ENCODE assay signal across 12 cellular contexts in the genomic region with DNA sequence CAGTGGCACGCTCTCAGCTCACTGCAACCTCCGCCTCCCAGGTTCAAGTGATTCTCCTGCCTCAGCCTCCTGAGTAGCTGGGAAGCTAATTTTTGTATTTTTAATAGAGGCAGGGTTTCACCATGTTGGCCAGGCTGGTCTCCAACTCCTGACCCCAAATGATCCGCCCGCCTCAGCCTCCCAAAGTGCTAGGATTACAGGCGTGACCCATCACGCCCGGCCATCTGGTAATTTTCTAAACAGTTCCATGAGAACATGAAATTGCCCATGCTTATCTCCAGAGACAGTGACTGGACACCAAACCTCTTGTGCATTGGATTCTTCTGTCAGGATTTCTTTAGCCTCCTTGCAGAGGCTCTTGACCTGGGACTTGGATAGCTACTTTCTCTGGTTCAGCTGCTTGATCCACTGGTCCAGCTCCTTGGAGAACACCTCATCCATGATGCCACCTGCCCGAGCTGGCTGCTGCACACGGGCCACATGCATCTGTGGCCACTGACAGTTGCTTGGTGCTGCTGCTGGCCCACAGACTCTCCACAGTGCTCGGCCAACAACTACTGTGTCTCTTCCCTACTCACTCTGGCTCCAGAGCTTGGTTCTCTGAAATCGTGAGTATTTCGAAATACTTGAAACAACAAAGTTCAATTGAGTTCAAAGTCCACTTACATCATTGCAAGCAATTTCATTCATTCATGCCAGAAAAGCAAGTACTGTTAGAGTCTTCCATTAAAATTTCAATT. TPM values are rescaled to one million over a fixed set of nuclear protein-coding genes. Genes with fewer than 3 reads are reported as not detected.
A peak's percentile ranks its signal among the peaks of the same experiment; 100 is the strongest.
DNase-seq lines count a peak whose midpoint lies in the region; ATAC-seq, FAIRE-seq and TF ChIP-seq lines count a peak whose summit lies in the region.
"Had no signal": no experiment of that assay in that cellular context is flagged by ENCODE, and none has a peak within 500 bp of the region (broad histone marks: within the 10 kb centered on the region; RNA-seq: fewer than 3 reads in every experiment).

No MANE protein-coding gene starts in this region.

- DNase-seq in A549 (ENCODE audit: low read depth in 1 of 2, low spot score in 1 of 2) (peak in 1 of 2 experiments; percentile 69), mammary epithelial cell (no peak), NCI-H82 treated with DMSO at 0.1 percent for 48 hours (lab: John Stamatoyannopoulos, UW; ENCODE audit: unreplicated experiment) (no peak), NCI-H1105 (lab: John Stamatoyannopoulos, UW) (no peak)
- DNase-seq: activated CD4-positive, alpha-beta T cell treated with anti-CD3 and anti-CD28 coated beads, Interleukin-2, amount 50 U/mL, for 1 hour had no signal

- TF ChIP-seq RAD21 in A549 (conservative IDR thresholded peaks at IDR 0.05 in 1 of 2, IDR thresholded peaks at IDR 0.05 in 1 of 2) (no peak), Ishikawa (IDR thresholded peaks at IDR 0.05; ENCODE audit: low read depth) (no peak), liver (IDR thresholded peaks at IDR 0.05) (peak; percentile 61 to 62)

- H3K4me3 ChIP-seq in A549 = no peak overlapping the region
- no peak overlapping the region for H3K4me3 ChIP-seq in mammary epithelial cell (replicated peaks in 1 of 3; ENCODE audit: insufficient read depth in 1 of 3, low read depth in 2 of 3, low read length in 3 of 3)
- H3K4me3 ChIP-seq in liver (ENCODE audit: low read depth in 1 of 3, low read length in 3 of 3) = no peak overlapping the region
- H3K4me3 ChIP-seq: ascending aorta, BLaER1 had no signal

- BruUV-seq in mammary epithelial cell (replicated peaks; lab: Mats Ljungman, UMichigan) = no TSS peak

- in situ Hi-C loops in mammary epithelial cell (cut with MboI; ENCODE audit: low sequenced_read_pairs in 2 of 2) = no loop called here

- POLR2A ChIA-PET in A549 (lab: Yijun Ruan, JAX) = interaction anchor here (1.1 to 1.4 kb wide), 2 partner anchors 61 to 78 kb away, joined by 3 to 17 read pairs; partner anchors contain the start of gene CITED4

- TF ChIP-seq EP300 in A549 (IDR thresholded peaks at IDR 0.05) (no peak), Ishikawa (IDR thresholded peaks at IDR 0.05; ENCODE audit: borderline replicate concordance) (no peak)

- TF ChIP-seq CTCF in A549 (IDR thresholded peaks at IDR 0.05) (no peak), mammary epithelial cell (conservative IDR thresholded peaks at IDR 0.05 in 1 of 2, IDR thresholded peaks at IDR 0.05 in 1 of 2; ENCODE audit: extremely low read depth in 1 of 2, insufficient read depth in 1 of 2, low read depth in 1 of 2, low read length in 2 of 2) (no peak), liver (IDR thresholded peaks at IDR 0.05; ENCODE audit: low read depth, low read length, missing input control) (no peak)

- no peak for FAIRE-seq in A549 (lab: Jason Lieb, UNC)

- H4K20me1 ChIP-seq in mammary epithelial cell (ENCODE audit: insufficient read depth, low read length) = no peaks in the 10 kb centered on the region
- H4K20me1 ChIP-seq: BLaER1 had no signal

- H3K4me2 ChIP-seq in A549 = peak overlapping the region; percentile 72
- no peak overlapping the region for H3K4me2 ChIP-seq in mammary epithelial cell (ENCODE audit: insufficient read depth, low read depth, low read length)
- H3K4me2 ChIP-seq: BLaER1, KMS-11 had no signal

- H3K9ac ChIP-seq in mammary epithelial cell (ENCODE audit: insufficient read depth, low read length) (no peak overlapping the region), liver (ENCODE audit: low read depth in 1 of 2, low read length in 2 of 2) (no peak overlapping the region)
- H3K9ac ChIP-seq: BLaER1, KMS-11 had no signal

- ATAC-seq in A549 (peak; percentile 83 to 88), HG02840 (IDR thresholded peaks at IDR 0.05; ENCODE audit: low FRiP score, unreplicated experiment) (no peak), HG03135 (IDR thresholded peaks at IDR 0.05; ENCODE audit: unreplicated experiment) (no peak)

- peak overlapping the region; percentile 84 to 94 for H3K27ac ChIP-seq in A549
- no peak overlapping the region for H3K27ac ChIP-seq in mammary epithelial cell (ENCODE audit: insufficient read depth, low read depth, low read length)
- peak overlapping the region; percentile 53 to 82 for H3K27ac ChIP-seq in liver (ENCODE audit: low read depth in 1 of 2, low read length in 2 of 2)
- H3K27ac ChIP-seq: BLaER1, KMS-11 had no signal

- WGBS in A549 (ENCODE audit: missing lambda C conversion rate) = 57% methylated on average over 12 of the region's 12 CpGs
- 68% methylated on average over 12 of the region's 12 CpGs for WGBS in mammary epithelial cell (ENCODE audit: low coverage, missing lambda C conversion rate)
- 56% methylated on average over 12 of the region's 12 CpGs for WGBS in liver

- H3K9me3 ChIP-seq in A549 = no peaks in the 10 kb centered on the region
- no peaks in the 10 kb centered on the region for H3K9me3 ChIP-seq in mammary epithelial cell (replicated peaks; ENCODE audit: insufficient read depth, low read length)
- no peaks in the 10 kb centered on the region for H3K9me3 ChIP-seq in liver (ENCODE audit: control insufficient read depth in 4 of 4, low read length in 3 of 4)
- H3K9me3 ChIP-seq: ascending aorta, BLaER1 had no signal

- H3K36me3 ChIP-seq in mammary epithelial cell (ENCODE audit: insufficient read depth, low read length) (no peaks in the 10 kb centered on the region), liver (ENCODE audit: control insufficient read depth in 4 of 4, insufficient read depth in 3 of 4, low read depth in 1 of 4, low read length in 3 of 4) (no peaks in the 10 kb centered on the region)
- H3K36me3 ChIP-seq: ascending aorta, BLaER1 had no signal

- no peak for TF ChIP-seq POLR2A in A549 (IDR thresholded peaks at IDR 0.05; ENCODE audit: low read length)

- no peaks in the 10 kb centered on the region for H3K79me2 ChIP-seq in mammary epithelial cell (ENCODE audit: insufficient read depth, low read length)

- H3K4me1 ChIP-seq in A549 (peaks cover 52% of the 10 kb centered on the region), mammary epithelial cell (ENCODE audit: insufficient read depth, low read length) (peaks cover 28% of the 10 kb centered on the region), liver (ENCODE audit: control insufficient read depth in 4 of 4, insufficient read depth in 4 of 4, low read length in 3 of 4) (peaks cover 8 to 26% (median 20%) of the 10 kb centered on the region in 4 donors)
- H3K4me1 ChIP-seq: BLaER1 had no signal

- H3K27me3 ChIP-seq in mammary epithelial cell (ENCODE audit: insufficient read depth, low read length) (no peaks in the 10 kb centered on the region), liver (ENCODE audit: control insufficient read depth in 4 of 4, insufficient read depth in 4 of 4, low read length in 3 of 4) (no peaks in the 10 kb centered on the region)
- H3K27me3 ChIP-seq: ascending aorta, BLaER1 had no signal

- intact Hi-C loops in mammary epithelial cell (cut with micrococcal nuclease) = no loop called here

- dilution Hi-C loops in mammary epithelial cell (cut with HindIII; ENCODE audit: low sequenced_read_pairs) = no loop called here

- peak overlapping the region; percentile 46 for H2AFZ ChIP-seq in mammary epithelial cell (ENCODE audit: low read depth, low read length)

- CTCF ChIA-PET in A549 (lab: Yijun Ruan, JAX) = interaction anchor here (0.6 to 22.4 kb wide), 10 partner anchors 9 to 90 kb away, joined by 3 to 602 read pairs (median 5); partner anchors contain the start of gene CITED4
- CTCF ChIA-PET in mammary epithelial cell (lab: Charles Lee; ENCODE audit: low non-redundant PET) = no interaction called here

TF ChIP-seq in A549, 52 proteins besides CTCF, POLR2A, EP300 and RAD21:
- TF ChIP-seq JUN (IDR thresholded peaks at IDR 0.05) (peak in 1 of 2 experiments; percentile 37; a peak in 1 of 5 replicates), HES2 (IDR thresholded peaks at IDR 0.05) (peak; percentile 65; the same call in 1 of the 2 replicates), CBX8 (IDR thresholded peaks at IDR 0.05) (no peak), CEBPB (IDR thresholded peaks at IDR 0.05) (peak; percentile 89 to 90)

TF ChIP-seq in Ishikawa, 13 proteins besides CTCF, POLR2A, EP300 and RAD21 (continues in another document):
- TF ChIP-seq TEAD4 (IDR thresholded peaks at IDR 0.05) (no peak), YY1 (IDR thresholded peaks at IDR 0.05; ENCODE audit: low read depth) (no peak), CEBPB (IDR thresholded peaks at IDR 0.05) (0 out of 2 replicates have a peak, but pooled peaks have one; percentile 23), ZBTB7A (IDR thresholded peaks at IDR 0.05; ENCODE audit: low read depth) (no peak), EGR1 (IDR thresholded peaks at IDR 0.05) (no peak), MAX (IDR thresholded peaks at IDR 0.05) (no peak)

TF ChIP-seq in liver, 16 proteins besides CTCF, POLR2A, EP300 and RAD21 (continues in another document):
- TF ChIP-seq GABPA (IDR thresholded peaks at IDR 0.05 in 1 of 2, conservative IDR thresholded peaks at IDR 0.05 in 1 of 2) (peak in 1 of 2 donors; percentile 67), HNF4A (conservative IDR thresholded peaks at IDR 0.05) (peak; percentile 96 to 98), JUND (IDR thresholded peaks at IDR 0.05) (peak; percentile 71 to 88), FOXA2 (IDR thresholded peaks at IDR 0.05) (peak; percentile 38), YY1 (IDR thresholded peaks at IDR 0.05) (peak; percentile 82), RXRA (IDR thresholded peaks at IDR 0.05) (peak; percentile 91 to 93), TAF1 (conservative IDR thresholded peaks at IDR 0.05) (no peak), ZBTB33 (IDR thresholded peaks at IDR 0.05) (peak; percentile 79)

RNA-seq across cellular contexts. Expression of gene CTPS1, which starts 40.0 kb away (rescaled TPM):
- polyA plus RNA-seq in A549 (2011; rRNA removed) (145 and 181 TPM in 2 replicates), A549 (2017; fragmentation: RNase III; extraction: RNeasy Plus Mini Kit Qiagen cat#74134 plus additional on column Dnase treatment) (159 to 169 TPM (median 159 TPM) in 3 replicates), mammary epithelial cell (54.3 TPM), liver (10 to 100 TPM; 14.6 to 25.0 TPM)
- polyA plus RNA-seq in A549 (2012; cell fraction: cytosol; rRNA removed) = 75.4 and 77.9 TPM in 2 replicates
- 113 and 172 TPM in 2 replicates for polyA plus RNA-seq in A549 (2012; cell fraction: nucleus; rRNA removed)
- 206 and 264 TPM in 2 replicates for polyA minus RNA-seq in A549 (2011; rRNA and poly(A)+ RNA removed)
- total RNA-seq in mammary epithelial cell (10 to 100 TPM; 24.0 to 80.2 TPM), liver (10 to 100 TPM; 13.6 to 46.9 TPM)
- 90.9 TPM for polyA minus RNA-seq in mammary epithelial cell

Comparison
In these comparisons a context has a peak if more than half of its experiments do, and no peak if none do; other contexts are left out.
1. ATAC-seq: peak in A549 (2 of 2); none in HG02840 (single experiment) and HG03135 (single experiment).